Comparison of ENCODE assay signal across 14 cellular contexts in genomic region chr11:36711104-36711825, GRCh38.
A peak's percentile ranks its signal among the peaks of the same experiment; 100 is the strongest.
DNase-seq lines count a peak whose midpoint lies in the region; ATAC-seq and TF ChIP-seq lines count a peak whose summit lies in the region.
"Had no signal": no experiment of that assay in that cellular context is flagged by ENCODE, and none has a peak within 500 bp of the region (broad histone marks: within the 10 kb centered on the region; RNA-seq: fewer than 3 reads in every experiment).

No MANE protein-coding gene starts in this region.

- H3K9me2 ChIP-seq in MM.1S (replicated peaks; ENCODE audit: insufficient read depth, low read length): no peaks in the 10 kb centered on the region

- in situ Hi-C loops in ACHN (cut with HindIII; ENCODE audit: low pct_ligation_motif_present, low pct_unique_long_range_greater_than_20kb, low sequenced_read_pairs): no loop called here

- peak; percentile 54 for ATAC-seq in GM18519 (IDR thresholded peaks at IDR 0.05; ENCODE audit: low FRiP score, unreplicated experiment)
- ATAC-seq in HG03039 (IDR thresholded peaks at IDR 0.05; ENCODE audit: unreplicated experiment): no peak
- ATAC-seq: stimulated activated naive CD8-positive, alpha-beta T cell treated with anti-CD3 and anti-CD28 coated beads, Interleukin-15, Interleukin-2, amounts not matched to agents 100 U/mL and 50 U/mL, for 24 hours had no signal

- H3K4me1 ChIP-seq in MM.1S (ENCODE audit: low read length): no peaks in the 10 kb centered on the region
- H3K4me1 ChIP-seq: adrenal gland had no signal

- H3K9ac ChIP-seq in MM.1S (ENCODE audit: low read length): no peak overlapping the region

- H3K27me3 ChIP-seq in MM.1S (replicated peaks; ENCODE audit: insufficient read depth, low read length): no peaks in the 10 kb centered on the region
- H3K27me3 ChIP-seq: adrenal gland had no signal

- no peak overlapping the region for H2AFZ ChIP-seq in MM.1S (ENCODE audit: low read length)

- DNase-seq in ACHN (peak; percentile 7), MM.1S (no peak), choroid plexus epithelial cell (ENCODE audit: low read depth) (peak; percentile 1), NCI-H1694 (lab: John Stamatoyannopoulos, UW) (no peak), caudate nucleus (lab: John Stamatoyannopoulos, UW) (no peak), superior temporal gyrus (ENCODE audit: extremely low spot score) (no peak)
- DNase-seq: activated B cell treated with CpG ODN at 0.5 μM for 24 hours; adrenal gland; kidney; NCI-H1694 treated with DMSO at 0.1 percent for 48 hours; retina; stimulated activated naive CD8-positive, alpha-beta T cell treated with anti-CD3 and anti-CD28 coated beads, Interleukin-15, Interleukin-2, amounts not matched to agents 100 U/mL and 50 U/mL, for 24 hours had no signal

- H3K4me2 ChIP-seq in MM.1S (ENCODE audit: low read depth, low read length): no peak overlapping the region

- TF ChIP-seq CTCF in MM.1S (IDR thresholded peaks at IDR 0.05; ENCODE audit: low read length): peak; percentile 30
- peak; percentile 16 for TF ChIP-seq CTCF in choroid plexus epithelial cell (conservative IDR thresholded peaks at IDR 0.05; ENCODE audit: low read depth, low read length)

- H3K36me3 ChIP-seq in MM.1S (replicated peaks; ENCODE audit: insufficient read depth, low read length): no peaks in the 10 kb centered on the region
- H3K36me3 ChIP-seq: adrenal gland had no signal

- H3K27ac ChIP-seq in MM.1S (ENCODE audit: low read length) (no peak overlapping the region), caudate nucleus (ENCODE audit: low read depth, low read length) (no peak overlapping the region)
- H3K27ac ChIP-seq: adrenal gland had no signal

- H3K4me3 ChIP-seq in MM.1S (ENCODE audit: low read length) (no peak overlapping the region), choroid plexus epithelial cell (ENCODE audit: low read depth, low read length) (no peak overlapping the region)
- H3K4me3 ChIP-seq: adrenal gland had no signal

- no peaks in the 10 kb centered on the region for H3K9me3 ChIP-seq in MM.1S (replicated peaks; ENCODE audit: insufficient read depth, low read length)
- H3K9me3 ChIP-seq: adrenal gland had no signal

- no peaks in the 10 kb centered on the region for H3F3A ChIP-seq in MM.1S (ENCODE audit: insufficient read depth, low read length)

- H4K20me1 ChIP-seq in MM.1S (ENCODE audit: insufficient read depth, low read length): no peaks in the 10 kb centered on the region

- no peaks in the 10 kb centered on the region for H3K79me2 ChIP-seq in MM.1S (ENCODE audit: low read length)

Comparison
In these comparisons a context has a peak if more than half of its experiments do, and no peak if none do; other contexts are left out.
1. DNase-seq: peak in ACHN (single experiment) and choroid plexus epithelial cell (single experiment); none in MM.1S (single experiment), NCI-H1694 (single experiment), caudate nucleus (0 of 61) and superior temporal gyrus (single experiment).